In genomic region chr1:221381858-221382623, GRCh38 we compare ENCODE assay signal across 22 cellular contexts.
DNase-seq lines count a peak whose midpoint lies in the region; ATAC-seq and TF ChIP-seq lines count a peak whose summit lies in the region.
"Had no signal": no experiment of that assay in that cellular context is flagged by ENCODE, and none has a peak within 500 bp of the region (broad histone marks: within the 10 kb centered on the region; RNA-seq: fewer than 3 reads in every experiment).

No MANE protein-coding gene starts in this region.

- in situ Hi-C loops in GM23248 (cut with MboI): no loop called here

- H3K4me2 ChIP-seq in GM23248 (ENCODE audit: unreplicated experiment) (peak overlapping the region; percentile 75), osteoblast (ENCODE audit: insufficient read depth, low read length) (peak overlapping the region; percentile 18)

- H3K27ac ChIP-seq in GM23248 (peak overlapping the region; percentile 76), osteoblast (ENCODE audit: low read depth, low read length) (peak overlapping the region; percentile 62), right lobe of liver (no peak overlapping the region)
- H3K27ac ChIP-seq: neutrophil, psoas muscle had no signal

- H3K9me3 ChIP-seq in GM23248 (ENCODE audit: low read depth): no peaks in the 10 kb centered on the region
- H3K9me3 ChIP-seq in osteoblast (ENCODE audit: low read depth, low read length): no peaks in the 10 kb centered on the region
- H3K9me3 ChIP-seq in right lobe of liver: no peaks in the 10 kb centered on the region
- H3K9me3 ChIP-seq: MG63, neutrophil, psoas muscle had no signal

- H3K36me3 ChIP-seq in GM23248 (ENCODE audit: low read depth): no peaks in the 10 kb centered on the region
- H3K36me3 ChIP-seq in osteoblast (ENCODE audit: insufficient read depth, low read length): no peaks in the 10 kb centered on the region
- no peaks in the 10 kb centered on the region for H3K36me3 ChIP-seq in right lobe of liver
- H3K36me3 ChIP-seq: MG63, neutrophil had no signal

- H3K9ac ChIP-seq in GM23248: peak overlapping the region; percentile 44

- H3K79me2 ChIP-seq in GM23248 (ENCODE audit: insufficient read depth) (no peaks in the 10 kb centered on the region), osteoblast (ENCODE audit: insufficient read depth, low read length) (no peaks in the 10 kb centered on the region)

- ATAC-seq in GM18511 (IDR thresholded peaks at IDR 0.05; ENCODE audit: unreplicated experiment) (no peak), right lobe of liver (no peak)
- ATAC-seq: left lobe of liver; psoas muscle; stimulated activated naive B cell treated with anti-CD40 and anti-IgM and Interleukin-4, amounts not matched to agents 10 μg/mL and 1 μg/mL and 100 μg/mL, for 72 hours had no signal

- H3K27me3 ChIP-seq in GM23248 (replicated peaks; ENCODE audit: insufficient read depth) (no peaks in the 10 kb centered on the region), osteoblast (ENCODE audit: insufficient read depth, low read length) (no peaks in the 10 kb centered on the region), right lobe of liver (no peaks in the 10 kb centered on the region)
- H3K27me3 ChIP-seq: MG63, neutrophil had no signal

- no peaks in the 10 kb centered on the region for H3K9me2 ChIP-seq in GM23248 (ENCODE audit: insufficient read depth)

- no peak for TF ChIP-seq POLR2A in right lobe of liver (IDR thresholded peaks at IDR 0.05)

- peaks cover 22% of the 10 kb centered on the region for H3F3A ChIP-seq in GM23248 (ENCODE audit: insufficient read depth)

- H4K20me1 ChIP-seq in GM23248 (ENCODE audit: insufficient read depth): no peaks in the 10 kb centered on the region
- H4K20me1 ChIP-seq in osteoblast (ENCODE audit: insufficient read depth, low read length): no peaks in the 10 kb centered on the region

- peak overlapping the region; percentile 23 for H3K4me3 ChIP-seq in GM23248
- no peak overlapping the region for H3K4me3 ChIP-seq in osteoblast (ENCODE audit: insufficient read depth, low read length)
- H3K4me3 ChIP-seq in right lobe of liver: no peak overlapping the region
- H3K4me3 ChIP-seq: MG63, psoas muscle had no signal

- DNase-seq in GM23248: peak; percentile 89
- peak; percentile 14 for DNase-seq in amniotic epithelial cell (ENCODE audit: low read depth)
- DNase-seq in osteoblast (ENCODE audit: insufficient read length, low spot score, missing footprints): peak; percentile 23
- DNase-seq in right lobe of liver: no peak
- DNase-seq in DMS 273 (lab: John Stamatoyannopoulos, UW; ENCODE audit: unreplicated experiment): no peak
- no peak for DNase-seq in activated T-cell treated with anti-CD3 and anti-CD28 coated beads for 4 hours
- DNase-seq: activated CD4-positive, alpha-beta T cell treated with anti-CD3 and anti-CD28 coated beads, Interleukin-2, amount 50 U/mL, for 4 hours; activated CD8-positive, alpha-beta memory T cell treated with anti-CD3 and anti-CD28 coated beads, Interleukin-2, amount 50 U/mL, for 4 hours; activated naive CD8-positive, alpha-beta T cell treated with anti-CD3 and anti-CD28 coated beads for 36 hours; DMS79; hypothalamus; MG63; NCI-H2029 treated with DMSO at 0.1 percent for 48 hours; NCI-H226; NCI-H774; psoas muscle; stimulated activated CD4-positive, alpha-beta T cell treated with anti-CD3 and anti-CD28 coated beads, Interleukin-4, amount 100 ng/mL, for 1 hour; stimulated activated naive B cell treated with anti-CD40 and anti-IgM and Interleukin-4, amounts not matched to agents 10 μg/mL and 1 μg/mL and 100 μg/mL, for 72 hours; T1000 had no signal

- intact Hi-C loops in right lobe of liver (cut with DNase I): no loop called here

- TF ChIP-seq CTCF in osteoblast (IDR thresholded peaks at IDR 0.05; ENCODE audit: extremely low read depth, low read depth, low read length) (no peak), right lobe of liver (IDR thresholded peaks at IDR 0.05) (no peak)

- H2AFZ ChIP-seq in GM23248 (peak overlapping the region; percentile 43), osteoblast (ENCODE audit: low read length) (peak overlapping the region; percentile 53)

- H3K4me1 ChIP-seq in GM23248 (ENCODE audit: insufficient read depth) (peaks cover 17% of the 10 kb centered on the region), osteoblast (ENCODE audit: insufficient read depth, low read length) (peaks cover 8% of the 10 kb centered on the region), right lobe of liver (no peaks in the 10 kb centered on the region)
- H3K4me1 ChIP-seq: psoas muscle had no signal

- 1 to 4% methylated on average over 3 of the region's 3 CpGs for WGBS in GM23248 (ENCODE audit: low coverage in 1 of 2, low lambda C conversion rate in 2 of 2, missing lambda C conversion rate in 2 of 2), 2 experiments
- 66% methylated on average over 3 of the region's 3 CpGs for WGBS in right lobe of liver (ENCODE audit: insufficient coverage, low coverage, low lambda C conversion rate, missing lambda C conversion rate)

Comparison
In these comparisons a context has a peak if more than half of its experiments do, and no peak if none do; other contexts are left out.
1. DNase-seq: peak in GM23248 (single experiment), amniotic epithelial cell (single experiment) and osteoblast (single experiment); none in right lobe of liver (0 of 3), DMS 273 (single experiment) and activated T-cell treated with anti-CD3 and anti-CD28 coated beads for 4 hours (single experiment).
2. H3K27ac ChIP-seq: peak in GM23248 (single experiment) and osteoblast (single experiment); none in right lobe of liver (0 of 3).